16 cellular contexts compared by ENCODE assay signal in the genomic region with DNA sequence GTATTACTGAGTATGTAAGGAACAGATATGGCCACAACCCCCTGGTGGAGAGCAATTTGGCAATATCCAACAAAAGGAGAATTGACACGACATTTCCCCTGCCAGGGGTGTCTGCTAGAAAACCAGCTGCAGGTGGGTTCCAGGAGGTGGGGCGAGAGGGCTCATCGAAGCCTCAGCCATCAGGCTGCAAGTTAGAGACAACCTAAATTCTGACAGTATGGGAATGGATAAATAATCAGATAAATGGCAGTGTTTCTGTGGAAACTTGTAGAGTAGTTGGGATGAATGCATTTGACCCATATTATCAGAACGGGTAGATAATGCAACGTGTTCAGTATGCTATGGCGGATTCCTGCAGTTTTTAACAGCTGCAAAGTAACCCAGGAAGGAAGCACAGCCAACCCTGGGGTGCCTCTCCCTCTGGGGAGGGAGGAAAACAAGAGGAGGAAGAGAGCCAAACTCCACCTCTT. TPM values are rescaled to one million over a fixed set of nuclear protein-coding genes. Genes with fewer than 3 reads are reported as not detected.
A peak's percentile ranks its signal among the peaks of the same experiment; 100 is the strongest.
DNase-seq lines count a peak whose midpoint lies in the region; ATAC-seq, FAIRE-seq and TF ChIP-seq lines count a peak whose summit lies in the region.
"Had no signal": no experiment of that assay in that cellular context is flagged by ENCODE, and none has a peak within 500 bp of the region (broad histone marks: within the 10 kb centered on the region; RNA-seq: fewer than 3 reads in every experiment).

No MANE protein-coding gene starts in this region.

- no peak for ATAC-seq in effector memory CD8-positive, alpha-beta T cell (replicated peaks)
- ATAC-seq: left cardiac atrium, right cardiac atrium had no signal

- H3K9me3 Mint-ChIP-seq in T-helper 2 cell treated with Interferon-gamma antibody and Interleukin-4, amounts not matched to agents 5 μg/mL and 100 μg/mL, for 36 hours: no peaks in the 10 kb centered on the region
- no peaks in the 10 kb centered on the region for H3K9me3 Mint-ChIP-seq in effector memory CD8-positive, alpha-beta T cell
- H3K9me3 Mint-ChIP-seq: nephron had no signal

- TF ChIP-seq CTCF in D721Med (IDR thresholded peaks at IDR 0.05; ENCODE audit: insufficient read depth, missing control alignments): no peak

- peak overlapping the region; percentile 97 for H3K27ac Mint-ChIP-seq in T-helper 2 cell treated with Interferon-gamma antibody and Interleukin-4, amounts not matched to agents 5 μg/mL and 100 μg/mL, for 36 hours
- H3K27ac Mint-ChIP-seq in effector memory CD8-positive, alpha-beta T cell: peak overlapping the region; percentile 73 to 88
- H3K27ac Mint-ChIP-seq: nephron had no signal

- no peak for FAIRE-seq in GM12892 (lab: Jason Lieb, UNC)
- FAIRE-seq in D721Med (lab: Jason Lieb, UNC): no peak

- TF ChIP-seq POLR2A in GM12892 (IDR thresholded peaks at IDR 0.05; ENCODE audit: low read depth, low read length): no peak

- H3K36me3 Mint-ChIP-seq in T-helper 2 cell treated with Interferon-gamma antibody and Interleukin-4, amounts not matched to agents 5 μg/mL and 100 μg/mL, for 36 hours (ENCODE audit: low read depth): peaks cover 25% of the 10 kb centered on the region
- H3K36me3 Mint-ChIP-seq in effector memory CD8-positive, alpha-beta T cell (ENCODE audit: insufficient read depth): no peaks in the 10 kb centered on the region

- DNase-seq in Ammon's horn (ENCODE audit: low spot score) (peak; percentile 5), CD1c-positive myeloid dendritic cell (ENCODE audit: extremely low spot score) (peak; percentile 53), GM12892 (ENCODE audit: insufficient read length) (no peak), D721Med (ENCODE audit: insufficient read length, low spot score) (no peak)
- DNase-seq in T-helper 2 cell treated with Interferon-gamma antibody and Interleukin-4, amounts not matched to agents 5 μg/mL and 100 μg/mL, for 36 hours (ENCODE audit: low spot score): no peak
- no peak for DNase-seq in effector memory CD8-positive, alpha-beta T cell
- DNase-seq in stimulated activated CD4-positive, alpha-beta T cell treated with anti-CD3 and anti-CD28 coated beads, Interleukin-1b, Interleukin-23, amount 100 ng/mL, for 48 hours: no peak
- DNase-seq: activated CD4-positive, CD25-positive, alpha-beta regulatory T cell; left cardiac atrium; NCI-H1694; NCI-H69; right cardiac atrium; stimulated activated CD4-positive, alpha-beta T cell treated with anti-CD3 and anti-CD28 coated beads, Interleukin-4, amount 100 ng/mL, for 4 hours; stomach had no signal

- H3K27me3 Mint-ChIP-seq in T-helper 2 cell treated with Interferon-gamma antibody and Interleukin-4, amounts not matched to agents 5 μg/mL and 100 μg/mL, for 36 hours (ENCODE audit: low read depth): no peaks in the 10 kb centered on the region
- no peaks in the 10 kb centered on the region for H3K27me3 Mint-ChIP-seq in effector memory CD8-positive, alpha-beta T cell

- peak overlapping the region; percentile 87 for H3K4me3 Mint-ChIP-seq in T-helper 2 cell treated with Interferon-gamma antibody and Interleukin-4, amounts not matched to agents 5 μg/mL and 100 μg/mL, for 36 hours
- peak overlapping the region; percentile 61 to 70 for H3K4me3 Mint-ChIP-seq in effector memory CD8-positive, alpha-beta T cell
- H3K4me3 Mint-ChIP-seq: nephron had no signal

- H3K4me1 Mint-ChIP-seq in T-helper 2 cell treated with Interferon-gamma antibody and Interleukin-4, amounts not matched to agents 5 μg/mL and 100 μg/mL, for 36 hours (ENCODE audit: low read depth): peaks cover 86% of the 10 kb centered on the region
- peaks cover 54 to 84% of the 10 kb centered on the region in 2 donors for H3K4me1 Mint-ChIP-seq in effector memory CD8-positive, alpha-beta T cell (ENCODE audit: low read depth in 2 of 2)

RNA-seq across cellular contexts. Expression of gene TMEM273, which starts 3.5 kb away (rescaled TPM):
- 28.4 TPM for polyA plus RNA-seq in GM12892 (2012; ENCODE audit: missing spikeins)

RNA-seq across cellular contexts. Expression of gene FAM170B, which starts 50.9 kb away (rescaled TPM):
- polyA plus RNA-seq in GM12892 (2012; ENCODE audit: missing spikeins): not detected
- polyA plus RNA-seq: esophagus, right cardiac atrium, stomach had no signal

Comparison
In these comparisons a context has a peak if more than half of its experiments do, and no peak if none do; other contexts are left out.
1. DNase-seq: peak in Ammon's horn (single experiment) and CD1c-positive myeloid dendritic cell (single experiment); none in T-helper 2 cell treated with Interferon-gamma antibody and Interleukin-4, amounts not matched to agents 5 μg/mL and 100 μg/mL, for 36 hours (single experiment), effector memory CD8-positive, alpha-beta T cell (0 of 3), GM12892 (single experiment), stimulated activated CD4-positive, alpha-beta T cell treated with anti-CD3 and anti-CD28 coated beads, Interleukin-1b, Interleukin-23, amount 100 ng/mL, for 48 hours (single experiment) and D721Med (single experiment).